In genomic region chr1:8348777-8349472, GRCh38 we compare ENCODE assay signal across 8 cellular contexts. TPM values are rescaled to one million over a fixed set of nuclear protein-coding genes. Genes with fewer than 3 reads are reported as not detected.
DNase-seq lines count a peak whose midpoint lies in the region; ATAC-seq and TF ChIP-seq lines count a peak whose summit lies in the region.

No MANE protein-coding gene starts in this region.

- H3K27me3 Mint-ChIP-seq in activated CD4-positive, alpha-beta T cell treated with anti-CD3 and anti-CD28 coated beads for 36 hours = peaks cover 2% of the 10 kb centered on the region

- CTCF ChIA-PET in activated CD4-positive, alpha-beta T cell treated with anti-CD3 and anti-CD28 coated beads for 36 hours (lab: Charles Lee) = interaction anchor here (0.6 to 3.2 kb wide), 13 partner anchors 25 to 378 kb away, joined by 3 to 36 read pairs (median 5); no protein-coding TSS in a partner anchor

- no peak overlapping the region for H3K4me3 Mint-ChIP-seq in activated CD4-positive, alpha-beta T cell treated with anti-CD3 and anti-CD28 coated beads for 36 hours

- intact Hi-C loops in activated CD4-positive, alpha-beta T cell treated with anti-CD3 and anti-CD28 coated beads for 36 hours (cut with DNase I, micrococcal nuclease) = loop anchor here (1.0 to 10.0 kb wide), 6 partner anchors 30 to 682 kb away; partner anchors contain the start of gene SLC45A1 (in 1 of the 2)

- DNase-seq in SIG-M5 treated with dmso at 0.1 percent for 504 hours (lab: John Stamatoyannopoulos, UW; ENCODE audit: unreplicated experiment) (peak; percentile 51), SIG-M5 (lab: John Stamatoyannopoulos, UW) (no peak), NCI-H2196 treated with DMSO at 0.1 percent for 48 hours (lab: John Stamatoyannopoulos, UW; ENCODE audit: unreplicated experiment) (peak; percentile 19), choroid plexus epithelial cell (ENCODE audit: low read depth) (peak; percentile 77), medulla oblongata (ENCODE audit: extremely low spot score) (peak; percentile 54)
- DNase-seq in activated CD4-positive, alpha-beta T cell treated with anti-CD3 and anti-CD28 coated beads for 36 hours = peak; percentile 83
- peak; percentile 45 to 52 for DNase-seq in stimulated activated CD8-positive, alpha-beta memory T cell treated with anti-CD3 and anti-CD28 coated beads, Interleukin-2, amount 100 ng/mL, for 1 hour (ENCODE audit: low read depth in 2 of 2)

- H3K36me3 Mint-ChIP-seq in activated CD4-positive, alpha-beta T cell treated with anti-CD3 and anti-CD28 coated beads for 36 hours (ENCODE audit: low read depth) = peaks cover 3% of the 10 kb centered on the region

- no peak overlapping the region for H3K4me3 ChIP-seq in choroid plexus epithelial cell (ENCODE audit: low read depth, low read length)

- peak; percentile 81 for TF ChIP-seq CTCF in choroid plexus epithelial cell (conservative IDR thresholded peaks at IDR 0.05; ENCODE audit: low read depth, low read length)

- peak; percentile 83 for ATAC-seq in activated CD4-positive, alpha-beta T cell treated with anti-CD3 and anti-CD28 coated beads for 36 hours
- no peak for ATAC-seq in GM18870 (IDR thresholded peaks at IDR 0.05; ENCODE audit: unreplicated experiment)

- no peak overlapping the region for H3K27ac Mint-ChIP-seq in activated CD4-positive, alpha-beta T cell treated with anti-CD3 and anti-CD28 coated beads for 36 hours

- POLR2A ChIA-PET in activated CD4-positive, alpha-beta T cell treated with anti-CD3 and anti-CD28 coated beads for 36 hours (lab: Charles Lee) = no interaction called here

- no peaks in the 10 kb centered on the region for H3K9me3 Mint-ChIP-seq in activated CD4-positive, alpha-beta T cell treated with anti-CD3 and anti-CD28 coated beads for 36 hours (ENCODE audit: low read depth)

- peaks cover 3% of the 10 kb centered on the region for H3K4me1 Mint-ChIP-seq in activated CD4-positive, alpha-beta T cell treated with anti-CD3 and anti-CD28 coated beads for 36 hours

RNA-seq across cellular contexts. Expression of gene SLC45A1, which starts 31.0 kb away (rescaled TPM):
- under 1 TPM; 0.48 to 0.49 TPM for total RNA-seq in activated CD4-positive, alpha-beta T cell treated with anti-CD3 and anti-CD28 coated beads for 36 hours
